ENCODE assay signal across 2 cellular contexts in the genomic region with DNA sequence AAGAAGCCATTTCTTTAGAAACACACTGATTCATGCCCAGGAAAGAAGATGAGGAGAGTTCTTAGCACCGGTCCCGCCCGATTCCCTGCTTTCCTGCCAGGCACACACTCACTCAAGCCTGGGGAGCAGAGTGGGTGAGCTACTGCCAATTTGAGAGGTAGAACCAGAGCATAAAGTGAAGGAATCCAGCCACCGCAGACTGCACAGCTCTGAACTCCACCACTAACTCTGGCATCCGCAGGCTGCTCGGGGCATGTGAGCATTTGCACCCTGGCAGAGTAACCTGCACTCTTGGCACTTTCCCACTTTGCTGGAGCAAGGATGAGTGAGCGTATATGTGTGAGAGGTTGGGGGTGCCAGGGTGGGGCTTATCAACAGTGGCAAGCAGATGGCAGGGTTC.
TF ChIP-seq lines count a peak whose summit lies in the region.

No MANE protein-coding gene starts in this region.

TF ChIP-seq in GM23338, 12 proteins besides CTCF, POLR2A, EP300 and RAD21:
- no peak for TF ChIP-seq ZNF331 (CRISPR knock-in tag; IDR thresholded peaks at IDR 0.05; ENCODE audit: low read depth)
- TF ChIP-seq CREB1 (CRISPR knock-in tag; IDR thresholded peaks at IDR 0.05; ENCODE audit: low read depth), result no peak
- TF ChIP-seq NANOG (IDR thresholded peaks at IDR 0.05; ENCODE audit: borderline replicate concordance), result no peak
- TF ChIP-seq, protein P1, sequence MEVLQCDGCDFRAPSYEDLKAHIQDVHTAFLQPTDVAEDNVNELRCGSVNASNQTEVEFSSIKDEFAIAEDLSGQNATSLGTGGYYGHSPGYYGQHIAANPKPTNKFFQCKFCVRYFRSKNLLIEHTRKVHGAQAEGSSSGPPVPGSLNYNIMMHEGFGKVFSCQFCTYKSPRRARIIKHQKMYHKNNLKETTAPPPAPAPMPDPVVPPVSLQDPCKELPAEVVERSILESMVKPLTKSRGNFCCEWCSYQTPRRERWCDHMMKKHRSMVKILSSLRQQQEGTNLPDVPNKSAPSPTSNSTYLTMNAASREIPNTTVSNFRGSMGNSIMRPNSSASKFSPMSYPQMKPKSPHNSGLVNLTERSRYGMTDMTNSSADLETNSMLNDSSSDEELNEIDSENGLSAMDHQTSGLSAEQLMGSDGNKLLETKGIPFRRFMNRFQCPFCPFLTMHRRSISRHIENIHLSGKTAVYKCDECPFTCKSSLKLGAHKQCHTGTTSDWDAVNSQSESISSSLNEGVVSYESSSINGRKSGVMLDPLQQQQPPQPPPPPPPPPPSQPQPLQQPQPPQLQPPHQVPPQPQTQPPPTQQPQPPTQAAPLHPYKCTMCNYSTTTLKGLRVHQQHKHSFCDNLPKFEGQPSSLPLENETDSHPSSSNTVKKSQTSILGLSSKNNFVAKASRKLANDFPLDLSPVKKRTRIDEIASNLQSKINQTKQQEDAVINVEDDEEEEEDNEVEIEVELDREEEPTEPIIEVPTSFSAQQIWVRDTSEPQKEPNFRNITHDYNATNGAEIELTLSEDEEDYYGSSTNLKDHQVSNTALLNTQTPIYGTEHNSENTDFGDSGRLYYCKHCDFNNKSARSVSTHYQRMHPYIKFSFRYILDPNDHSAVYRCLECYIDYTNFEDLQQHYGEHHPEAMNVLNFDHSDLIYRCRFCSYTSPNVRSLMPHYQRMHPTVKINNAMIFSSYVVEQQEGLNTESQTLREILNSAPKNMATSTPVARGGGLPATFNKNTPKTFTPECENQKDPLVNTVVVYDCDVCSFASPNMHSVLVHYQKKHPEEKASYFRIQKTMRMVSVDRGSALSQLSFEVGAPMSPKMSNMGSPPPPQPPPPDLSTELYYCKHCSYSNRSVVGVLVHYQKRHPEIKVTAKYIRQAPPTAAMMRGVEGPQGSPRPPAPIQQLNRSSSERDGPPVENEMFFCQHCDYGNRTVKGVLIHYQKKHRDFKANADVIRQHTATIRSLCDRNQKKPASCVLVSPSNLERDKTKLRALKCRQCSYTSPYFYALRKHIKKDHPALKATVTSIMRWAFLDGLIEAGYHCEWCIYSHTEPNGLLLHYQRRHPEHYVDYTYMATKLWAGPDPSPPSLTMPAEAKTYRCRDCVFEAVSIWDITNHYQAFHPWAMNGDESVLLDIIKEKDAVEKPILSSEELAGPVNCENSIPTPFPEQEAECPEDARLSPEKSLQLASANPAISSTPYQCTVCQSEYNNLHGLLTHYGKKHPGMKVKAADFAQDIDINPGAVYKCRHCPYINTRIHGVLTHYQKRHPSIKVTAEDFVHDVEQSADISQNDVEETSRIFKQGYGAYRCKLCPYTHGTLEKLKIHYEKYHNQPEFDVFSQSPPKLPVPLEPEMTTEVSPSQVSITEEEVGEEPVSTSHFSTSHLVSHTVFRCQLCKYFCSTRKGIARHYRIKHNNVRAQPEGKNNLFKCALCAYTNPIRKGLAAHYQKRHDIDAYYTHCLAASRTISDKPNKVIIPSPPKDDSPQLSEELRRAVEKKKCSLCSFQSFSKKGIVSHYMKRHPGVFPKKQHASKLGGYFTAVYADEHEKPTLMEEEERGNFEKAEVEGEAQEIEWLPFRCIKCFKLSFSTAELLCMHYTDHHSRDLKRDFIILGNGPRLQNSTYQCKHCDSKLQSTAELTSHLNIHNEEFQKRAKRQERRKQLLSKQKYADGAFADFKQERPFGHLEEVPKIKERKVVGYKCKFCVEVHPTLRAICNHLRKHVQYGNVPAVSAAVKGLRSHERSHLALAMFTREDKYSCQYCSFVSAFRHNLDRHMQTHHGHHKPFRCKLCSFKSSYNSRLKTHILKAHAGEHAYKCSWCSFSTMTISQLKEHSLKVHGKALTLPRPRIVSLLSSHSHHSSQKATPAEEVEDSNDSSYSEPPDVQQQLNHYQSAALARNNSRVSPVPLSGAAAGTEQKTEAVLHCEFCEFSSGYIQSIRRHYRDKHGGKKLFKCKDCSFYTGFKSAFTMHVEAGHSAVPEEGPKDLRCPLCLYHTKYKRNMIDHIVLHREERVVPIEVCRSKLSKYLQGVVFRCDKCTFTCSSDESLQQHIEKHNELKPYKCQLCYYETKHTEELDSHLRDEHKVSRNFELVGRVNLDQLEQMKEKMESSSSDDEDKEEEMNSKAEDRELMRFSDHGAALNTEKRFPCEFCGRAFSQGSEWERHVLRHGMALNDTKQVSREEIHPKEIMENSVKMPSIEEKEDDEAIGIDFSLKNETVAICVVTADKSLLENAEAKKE (CRISPR knock-in tag; IDR thresholded peaks at IDR 0.05), result no peak
- TF ChIP-seq, protein P2, sequence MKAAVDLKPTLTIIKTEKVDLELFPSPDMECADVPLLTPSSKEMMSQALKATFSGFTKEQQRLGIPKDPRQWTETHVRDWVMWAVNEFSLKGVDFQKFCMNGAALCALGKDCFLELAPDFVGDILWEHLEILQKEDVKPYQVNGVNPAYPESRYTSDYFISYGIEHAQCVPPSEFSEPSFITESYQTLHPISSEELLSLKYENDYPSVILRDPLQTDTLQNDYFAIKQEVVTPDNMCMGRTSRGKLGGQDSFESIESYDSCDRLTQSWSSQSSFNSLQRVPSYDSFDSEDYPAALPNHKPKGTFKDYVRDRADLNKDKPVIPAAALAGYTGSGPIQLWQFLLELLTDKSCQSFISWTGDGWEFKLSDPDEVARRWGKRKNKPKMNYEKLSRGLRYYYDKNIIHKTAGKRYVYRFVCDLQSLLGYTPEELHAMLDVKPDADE (IDR thresholded peaks at IDR 0.05), result no peak
- no peak for TF ChIP-seq EZH2 (IDR thresholded peaks at IDR 0.05; ENCODE audit: low read depth, unreplicated experiment)
- TF ChIP-seq ZNF114 (CRISPR knock-in tag; IDR thresholded peaks at IDR 0.05), result no peak
- no peak for TF ChIP-seq STAT1 (IDR thresholded peaks at IDR 0.05; ENCODE audit: unreplicated experiment)
- TF ChIP-seq POLR2AphosphoS5 (IDR thresholded peaks at IDR 0.05; ENCODE audit: low read depth), result no peak

TF ChIP-seq in H1, 55 proteins besides CTCF, POLR2A, EP300 and RAD21:
- no peak for TF ChIP-seq KDM5A (IDR thresholded peaks at IDR 0.05; ENCODE audit: low read length)
- no peak for TF ChIP-seq MAFK (IDR thresholded peaks at IDR 0.05; ENCODE audit: low read depth, low read length)
- TF ChIP-seq NRF1 (IDR thresholded peaks at IDR 0.05; ENCODE audit: low read depth, low read length), result no peak
- no peak for TF ChIP-seq YY1 (IDR thresholded peaks at IDR 0.05; ENCODE audit: low read depth, low read length)
- no peak for TF ChIP-seq SIN3A (conservative IDR thresholded peaks at IDR 0.05 in 1 of 2, IDR thresholded peaks at IDR 0.05 in 1 of 2; ENCODE audit: low read depth in 1 of 2, low read length in 2 of 2)
- TF ChIP-seq TAF1 (IDR thresholded peaks at IDR 0.05; ENCODE audit: low read depth, low read length), result no peak
- no peak for TF ChIP-seq SP4 (IDR thresholded peaks at IDR 0.05; ENCODE audit: low read length)
- TF ChIP-seq NANOG (IDR thresholded peaks at IDR 0.05; ENCODE audit: insufficient read depth, low read depth, low read length, poor library complexity, severe bottlenecking), result no peak
- no peak for TF ChIP-seq SP2 (IDR thresholded peaks at IDR 0.05; ENCODE audit: low read length)
- no peak for TF ChIP-seq HDAC2 (IDR thresholded peaks at IDR 0.05; ENCODE audit: borderline replicate concordance in 1 of 2, low read depth in 2 of 2, low read length in 2 of 2)
- no peak for TF ChIP-seq HDAC6 (IDR thresholded peaks at IDR 0.05; ENCODE audit: low read depth, low read length)
- no peak for TF ChIP-seq CTBP2 (IDR thresholded peaks at IDR 0.05; ENCODE audit: borderline replicate concordance, insufficient read depth, insufficient read length, low read length)
- TF ChIP-seq ATF2 (IDR thresholded peaks at IDR 0.05; ENCODE audit: low read length), result no peak
- no peak for TF ChIP-seq SRF (IDR thresholded peaks at IDR 0.05; ENCODE audit: low read depth, low read length)
- no peak for TF ChIP-seq TAF7 (optimal IDR thresholded peaks at IDR 0.05; ENCODE audit: borderline replicate concordance, low read depth, low read length)
- TF ChIP-seq POLR2AphosphoS5 (IDR thresholded peaks at IDR 0.05; ENCODE audit: low read depth, low read length), result no peak
- no peak for TF ChIP-seq TEAD4 (IDR thresholded peaks at IDR 0.05; ENCODE audit: low read depth, low read length)
- no peak for TF ChIP-seq MAX (IDR thresholded peaks at IDR 0.05)
- no peak for TF ChIP-seq CBX5 (IDR thresholded peaks at IDR 0.05; ENCODE audit: low read depth, low read length)
TF ChIP-seq in H1: peak in this region for 0.
